ENCODE assay signal across 8 cellular contexts in the genomic region with DNA sequence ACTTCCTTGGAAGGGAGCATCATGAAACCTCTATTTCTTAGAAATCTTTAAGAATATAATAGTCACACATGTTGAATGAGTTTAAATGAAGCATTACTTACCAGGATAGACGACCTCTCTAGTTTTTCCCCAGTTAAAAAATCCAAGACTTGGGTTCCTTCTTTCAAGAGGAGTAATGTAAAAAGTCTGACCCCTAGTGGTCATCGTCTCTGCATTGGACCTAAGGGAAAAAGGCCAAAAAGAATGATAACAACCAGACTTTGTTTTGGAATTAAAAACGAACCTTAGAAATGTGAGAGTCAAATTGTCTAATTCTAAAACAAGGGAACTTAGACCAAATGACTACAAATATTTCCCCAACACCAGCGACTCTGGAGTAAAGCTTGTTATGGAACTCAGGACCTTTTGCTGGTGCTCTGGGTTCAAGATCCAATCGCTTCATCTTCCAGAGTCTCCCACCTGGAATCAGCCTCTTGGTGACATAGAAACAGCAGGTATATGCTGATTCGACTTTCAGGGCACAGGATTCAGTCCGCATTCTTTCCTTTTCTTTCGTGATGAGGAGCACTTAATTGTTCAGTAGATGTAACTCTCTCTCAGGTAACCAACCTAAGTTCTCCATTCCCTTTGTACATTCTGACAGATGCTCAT.
DNase-seq lines count a peak whose midpoint lies in the region; ATAC-seq and TF ChIP-seq lines count a peak whose summit lies in the region.

No MANE protein-coding gene starts in this region.

- H3K4me2 ChIP-seq in DND-41 (ENCODE audit: insufficient read depth, low read length), result no peak overlapping the region
- H3K4me2 ChIP-seq in KMS-11, result no peak overlapping the region

- H4K20me1 ChIP-seq in DND-41 (ENCODE audit: insufficient read depth, low read length) (no peaks in the 10 kb centered on the region), KMS-11 (ENCODE audit: insufficient read depth) (no peaks in the 10 kb centered on the region)

- ATAC-seq in DND-41 (ENCODE audit: insufficient read depth, low read depth) (0 out of 3 replicates have a peak, but pooled peaks have one; percentile 46), GM21825 (IDR thresholded peaks at IDR 0.05; ENCODE audit: unreplicated experiment) (no peak)

- no peaks in the 10 kb centered on the region for H3K9me3 ChIP-seq in DND-41 (ENCODE audit: insufficient read depth, low read length, severe bottlenecking)

- H2AFZ ChIP-seq in DND-41 (ENCODE audit: low read depth, low read length) (no peak overlapping the region), KMS-11 (ENCODE audit: low read depth) (no peak overlapping the region)

- H3K27ac ChIP-seq in DND-41 (ENCODE audit: low read length) (no peak overlapping the region), KMS-11 (no peak overlapping the region)

- H3K36me3 ChIP-seq in DND-41 (ENCODE audit: insufficient read depth, low read length), result no peaks in the 10 kb centered on the region
- no peaks in the 10 kb centered on the region for H3K36me3 ChIP-seq in KMS-11 (ENCODE audit: insufficient read depth)

- no peaks in the 10 kb centered on the region for H3K79me2 ChIP-seq in DND-41 (ENCODE audit: insufficient read depth, low read length)
- H3K79me2 ChIP-seq in KMS-11 (ENCODE audit: insufficient read depth, low read depth), result no peaks in the 10 kb centered on the region

- H3K27me3 ChIP-seq in DND-41 (ENCODE audit: insufficient read depth, low read length, poor library complexity) (no peaks in the 10 kb centered on the region), KMS-11 (ENCODE audit: insufficient read depth, low read depth) (no peaks in the 10 kb centered on the region; the same call in 1 of the 2 replicates)

- H3K9ac ChIP-seq in DND-41 (ENCODE audit: low read depth, low read length), result no peak overlapping the region
- no peak overlapping the region for H3K9ac ChIP-seq in KMS-11

- DNase-seq in DND-41, result peak; percentile 36
- peak; percentile 68 for DNase-seq in SK-N-DZ (ENCODE audit: low spot score)
- peak; percentile 66 for DNase-seq in fibroblast of gingiva (ENCODE audit: low read depth)
- DNase-seq in non-pigmented ciliary epithelial cell (ENCODE audit: low read depth), result peak; percentile 43
- no peak for DNase-seq in NCI-H526 treated with DMSO at 0.1 percent for 48 hours (lab: John Stamatoyannopoulos, UW)
- no peak for DNase-seq in islet precursor cell

- H3K4me1 ChIP-seq in DND-41 (ENCODE audit: insufficient read depth, low read length) (peaks cover 6% of the 10 kb centered on the region), KMS-11 (ENCODE audit: low read depth, poor library complexity, severe bottlenecking) (peaks cover 3% of the 10 kb centered on the region)

- peak; percentile 81 for TF ChIP-seq CTCF in DND-41 (IDR thresholded peaks at IDR 0.05; ENCODE audit: borderline replicate concordance, extremely low read depth, low read length, poor library complexity, severe bottlenecking)
- peak; percentile 86 for TF ChIP-seq CTCF in KMS-11 (conservative IDR thresholded peaks at IDR 0.05; ENCODE audit: low read depth, low read length)

- H3K4me3 ChIP-seq in DND-41 (ENCODE audit: low read depth in 1 of 2, low read length in 2 of 2), result no peak overlapping the region
- H3K4me3 ChIP-seq in KMS-11 (IDR thresholded peaks at IDR 0.05; ENCODE audit: insufficient read depth, low read depth, low read length), result no peak overlapping the region

Comparison
In these comparisons a context has a peak if more than half of its experiments do, and no peak if none do; other contexts are left out.
1. DNase-seq: peak in DND-41 (single experiment), SK-N-DZ (single experiment), fibroblast of gingiva (single experiment) and non-pigmented ciliary epithelial cell (single experiment); none in NCI-H526 treated with DMSO at 0.1 percent for 48 hours (single experiment) and islet precursor cell (single experiment).